15 cellular contexts compared by ENCODE assay signal in the genomic region with DNA sequence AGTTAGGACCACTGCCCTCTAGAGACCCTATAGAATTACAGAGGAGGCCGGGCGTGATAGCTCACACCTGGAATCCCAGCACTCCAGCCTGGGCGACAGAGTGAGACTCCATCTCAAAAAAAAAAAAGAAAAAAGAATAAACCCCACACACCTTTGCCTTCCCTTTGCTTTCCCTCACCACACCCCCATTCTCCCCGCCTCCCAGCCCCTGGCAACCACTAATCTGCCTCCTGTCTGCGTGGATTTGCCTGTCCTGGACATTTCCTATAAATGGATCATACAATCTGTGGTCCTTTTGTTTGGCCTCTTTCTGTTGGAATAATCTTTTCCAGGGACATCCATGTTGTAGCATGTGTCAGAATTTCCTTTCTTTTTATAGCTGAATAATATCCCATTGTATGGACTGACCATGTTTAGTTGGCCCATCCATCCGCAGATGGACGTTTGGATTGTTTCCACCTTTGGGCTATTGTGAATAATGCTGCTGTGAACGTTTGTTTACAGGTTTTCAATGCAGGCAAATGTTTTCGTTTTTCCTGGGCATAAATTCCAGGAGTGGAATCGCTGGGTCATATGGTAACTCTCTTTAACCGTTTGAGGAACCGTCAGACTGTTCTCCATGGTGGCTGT. TPM values are rescaled to one million over a fixed set of nuclear protein-coding genes. Genes with fewer than 3 reads are reported as not detected.
DNase-seq lines count a peak whose midpoint lies in the region; ATAC-seq and TF ChIP-seq lines count a peak whose summit lies in the region.
"Had no signal": no experiment of that assay in that cellular context is flagged by ENCODE, and none has a peak within 500 bp of the region (broad histone marks: within the 10 kb centered on the region; RNA-seq: fewer than 3 reads in every experiment).

No MANE protein-coding gene starts in this region.

- TF ChIP-seq CTCF in AG04450 (IDR thresholded peaks at IDR 0.05; ENCODE audit: low read depth, low read length) (no peak), GM23338 (conservative IDR thresholded peaks at IDR 0.05; ENCODE audit: low read depth in 2 of 2) (no peak)

- H3K36me3 ChIP-seq in GM23338 (ENCODE audit: insufficient read depth), result peaks cover 5% of the 10 kb centered on the region; the same call in 1 of the 2 replicates

- H3K79me2 ChIP-seq in GM23338 (replicated peaks; ENCODE audit: insufficient read depth), result peaks cover 65% of the 10 kb centered on the region

- POLR2A ChIA-PET in AG04450 (lab: Yijun Ruan, JAX), result no interaction called here

- peaks cover 53% of the 10 kb centered on the region for H3K36me3 Mint-ChIP-seq in GM23338 (ENCODE audit: low read depth)

- H3K4me3 ChIP-seq in AG04450 (ENCODE audit: low read depth, low read length) (no peak overlapping the region), GM23338 (no peak overlapping the region)
- H3K4me3 ChIP-seq: mucosa of descending colon had no signal

- CTCF ChIA-PET in AG04450 (lab: Charles Lee), result interaction anchor here (1.0 to 1.3 kb wide), 3 partner anchors 156 to 168 kb away, joined by 3 to 5 read pairs (median 4); no protein-coding TSS in a partner anchor

- ATAC-seq in GM23338, result no peak; the same call in 2 of the 3 replicates
- no peak for ATAC-seq in esophagus mucosa
- ATAC-seq in HG03565 (IDR thresholded peaks at IDR 0.05; ENCODE audit: unreplicated experiment), result no peak
- ATAC-seq: mucosa of descending colon had no signal

- no peak overlapping the region for H3K4me2 ChIP-seq in GM23338

- H2AFZ ChIP-seq in GM23338, result no peak overlapping the region

- peaks cover 14% of the 10 kb centered on the region for H3K27me3 Mint-ChIP-seq in GM23338 (ENCODE audit: insufficient read depth, low read depth, poor library complexity)
- H3K27me3 Mint-ChIP-seq: activated B cell treated with CpG ODN at 0.5 μM for 24 hours; central memory CD8-positive, alpha-beta T cell had no signal

- DNase-seq in AG04450 (ENCODE audit: low read depth, low spot score) (no peak), GM23338 (ENCODE audit: low spot score) (no peak), caudate nucleus (lab: John Stamatoyannopoulos, UW) (peak in 9 of 61 donors; percentile 5 to 41 (median 15)), midbrain (lab: John Stamatoyannopoulos, UW) (peak; percentile 72), HK-2 (ENCODE audit: unreplicated experiment) (no peak), GF-D8 (lab: John Stamatoyannopoulos, UW) (no peak)
- DNase-seq: activated B cell treated with CpG ODN at 0.5 μM for 24 hours; mucosa of descending colon; NCI-H2171; SK-N-SH; stimulated activated CD4-positive, alpha-beta T cell treated with anti-CD3 and anti-CD28 coated beads, Interleukin-4, amount 100 ng/mL, for 4 hours had no signal

- H3K27ac Mint-ChIP-seq in GM23338, result no peak overlapping the region
- H3K27ac Mint-ChIP-seq: activated B cell treated with CpG ODN at 0.5 μM for 24 hours had no signal

- no peaks in the 10 kb centered on the region; the same call in 1 of the 2 replicates for H3K9me3 ChIP-seq in AG04450 (ENCODE audit: control insufficient read depth, insufficient read depth, low read length)
- H3K9me3 ChIP-seq: mucosa of descending colon, SK-N-SH had no signal

- H3K4me3 Mint-ChIP-seq in GM23338, result no peak overlapping the region
- H3K4me3 Mint-ChIP-seq: activated B cell treated with CpG ODN at 0.5 μM for 24 hours had no signal

- peaks cover 59% of the 10 kb centered on the region for H4K20me1 ChIP-seq in GM23338 (replicated peaks; ENCODE audit: insufficient read depth)

- H3K9me2 ChIP-seq in GM23338 (ENCODE audit: insufficient read depth), result no peaks in the 10 kb centered on the region
- H3K9me2 ChIP-seq: SK-N-SH had no signal

- no peaks in the 10 kb centered on the region for H3F3A ChIP-seq in GM23338 (replicated peaks; ENCODE audit: low read depth)

- peaks cover 3% of the 10 kb centered on the region; the same call in 2 of the 3 replicates for H3K4me1 Mint-ChIP-seq in GM23338

- H3K27ac ChIP-seq in AG04450 (ENCODE audit: low read depth, low read length), result peak overlapping the region; percentile 47
- H3K27ac ChIP-seq in GM23338 (ENCODE audit: low read depth), result 0 out of 2 replicates have a peak overlapping the region, but pooled peaks have one; percentile 66
- peak overlapping the region; percentile 78 for H3K27ac ChIP-seq in caudate nucleus (ENCODE audit: low read depth, low read length)
- H3K27ac ChIP-seq: C4-2B had no signal

- no peaks in the 10 kb centered on the region for H3K9me3 Mint-ChIP-seq in GM23338
- H3K9me3 Mint-ChIP-seq: activated B cell treated with CpG ODN at 0.5 μM for 24 hours; central memory CD8-positive, alpha-beta T cell had no signal

- H3K27me3 ChIP-seq in AG04450 (ENCODE audit: control insufficient read depth, insufficient read depth, low read length) (no peaks in the 10 kb centered on the region), GM23338 (ENCODE audit: insufficient read depth) (no peaks in the 10 kb centered on the region)

- H3K4me1 ChIP-seq in GM23338 (ENCODE audit: insufficient read depth), result no peaks in the 10 kb centered on the region

TF ChIP-seq in GM23338, 12 proteins besides CTCF, POLR2A, EP300 and RAD21 (continues in another document):
- no peak for TF ChIP-seq NANOG (IDR thresholded peaks at IDR 0.05; ENCODE audit: borderline replicate concordance)

RNA-seq across cellular contexts. Expression of gene NACC1, which starts 15.3 kb away (rescaled TPM):
- polyA plus RNA-seq in AG04450 (2011; rRNA removed), result 43.4 and 76.4 TPM in 2 replicates
- polyA minus RNA-seq in AG04450 (2011; rRNA and poly(A)+ RNA removed), result 38.2 and 51.8 TPM in 2 replicates
- 203 and 260 TPM in 2 replicates for total RNA-seq in GM23338 (2014; rRNA removed; shearing (Covaris generic))
- 12.4 and 16.1 TPM in 2 replicates for polyA plus RNA-seq in GM23338 (2016; fragmentation: Nextera tagmentation; extraction: Ambion mirVana)
- total RNA-seq in esophagus mucosa, result 40.0 TPM

RNA-seq across cellular contexts. Expression of gene TRMT1, which starts 16.8 kb away (rescaled TPM):
- polyA plus RNA-seq in AG04450 (2011; rRNA removed), result 17.3 and 21.0 TPM in 2 replicates
- polyA minus RNA-seq in AG04450 (2011; rRNA and poly(A)+ RNA removed), result 15.6 and 24.6 TPM in 2 replicates
- 76.4 and 88.6 TPM in 2 replicates for total RNA-seq in GM23338 (2014; rRNA removed; shearing (Covaris generic))
- 90.1 and 92.6 TPM in 2 replicates for polyA plus RNA-seq in GM23338 (2016; fragmentation: Nextera tagmentation; extraction: Ambion mirVana)
- 23.8 TPM for total RNA-seq in esophagus mucosa

RNA-seq across cellular contexts. Expression of gene STX10, which starts 16.8 kb away (rescaled TPM):
- polyA plus RNA-seq in AG04450 (2011; rRNA removed) (47.9 and 57.6 TPM in 2 replicates), GM23338 (2016; fragmentation: Nextera tagmentation; extraction: Ambion mirVana) (42.8 and 44.0 TPM in 2 replicates)
- 56.7 and 83.9 TPM in 2 replicates for polyA minus RNA-seq in AG04450 (2011; rRNA and poly(A)+ RNA removed)
- total RNA-seq in GM23338 (2014; rRNA removed; shearing (Covaris generic)), result 55.9 and 58.3 TPM in 2 replicates
- total RNA-seq in esophagus mucosa, result 46.0 TPM

RNA-seq across cellular contexts. Expression of gene IER2, which starts 16.9 kb away (rescaled TPM):
- polyA plus RNA-seq in AG04450 (2011; rRNA removed) (15.3 and 21.3 TPM in 2 replicates), GM23338 (2016; fragmentation: Nextera tagmentation; extraction: Ambion mirVana) (191 and 200 TPM in 2 replicates)
- 8.1 and 10.7 TPM in 2 replicates for polyA minus RNA-seq in AG04450 (2011; rRNA and poly(A)+ RNA removed)
- total RNA-seq in GM23338 (2014; rRNA removed; shearing (Covaris generic)), result 99.1 and 124 TPM in 2 replicates
- 97.7 TPM for total RNA-seq in esophagus mucosa

RNA-seq across cellular contexts. Expression of gene LYL1, which starts 30.7 kb away (rescaled TPM):
- polyA plus RNA-seq in AG04450 (2011; rRNA removed) (0.11 and 0.29 TPM in 2 replicates), GM23338 (2016; fragmentation: Nextera tagmentation; extraction: Ambion mirVana) (0.77 and 1.2 TPM in 2 replicates)
- 0.14 and 0.17 TPM in 2 replicates for polyA minus RNA-seq in AG04450 (2011; rRNA and poly(A)+ RNA removed)
- 0.47 and 2.2 TPM in 2 replicates for total RNA-seq in GM23338 (2014; rRNA removed; shearing (Covaris generic))
- total RNA-seq in esophagus mucosa, result 1.4 TPM
